10 cellular contexts compared by ENCODE assay signal in the genomic region with DNA sequence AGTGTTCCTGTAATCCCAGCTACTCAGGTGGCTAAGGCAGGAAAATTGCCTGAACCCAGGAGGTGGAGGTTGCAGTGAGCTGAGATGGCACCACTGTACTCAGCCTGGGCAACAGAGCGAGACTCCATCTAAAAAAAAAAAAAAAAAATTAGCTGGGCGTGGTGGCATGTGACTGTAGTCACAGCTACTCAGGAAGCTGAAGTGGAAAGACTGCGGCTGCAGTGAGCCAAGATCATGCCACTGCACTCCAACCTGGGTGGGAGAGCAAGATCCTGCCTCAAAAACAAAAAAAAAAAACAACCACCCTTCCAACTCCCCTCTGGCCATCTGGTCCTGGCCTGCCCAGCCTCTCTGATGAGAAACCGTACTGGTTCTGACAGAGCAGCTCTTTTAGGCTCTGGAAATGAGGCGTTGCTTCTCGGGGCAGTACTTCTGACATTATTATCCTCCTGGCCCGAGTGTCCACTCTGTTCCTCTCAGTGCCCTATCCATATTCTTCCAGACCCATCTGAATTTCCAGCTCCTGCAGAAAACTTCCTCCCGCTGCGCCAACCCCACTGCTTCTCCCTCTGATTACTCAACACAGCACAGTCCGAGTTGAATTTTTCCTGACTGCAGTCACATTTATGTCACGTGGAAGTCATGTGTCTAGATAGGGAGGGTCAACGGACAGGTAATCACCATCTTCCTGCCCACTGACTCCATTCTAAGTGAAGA. TPM values are rescaled to one million over a fixed set of nuclear protein-coding genes. Genes with fewer than 3 reads are reported as not detected.
A peak's percentile ranks its signal among the peaks of the same experiment; 100 is the strongest.
DNase-seq lines count a peak whose midpoint lies in the region; ATAC-seq and TF ChIP-seq lines count a peak whose summit lies in the region.
"Had no signal": no experiment of that assay in that cellular context is flagged by ENCODE, and none has a peak within 500 bp of the region (broad histone marks: within the 10 kb centered on the region; RNA-seq: fewer than 3 reads in every experiment).

No MANE protein-coding gene starts in this region.

- peaks cover 11% of the 10 kb centered on the region for H3K4me1 Mint-ChIP-seq in activated naive CD8-positive, alpha-beta T cell treated with anti-CD3 and anti-CD28 coated beads for 36 hours

- WGBS in psoas muscle, 3 donors, result 47 to 63% (median 51%) methylated on average over 11 to 12 of the region's 12 CpGs

- no peak overlapping the region for H3K4me3 ChIP-seq in psoas muscle

- peaks cover 0 to 47% of the 10 kb centered on the region in 2 donors for H3K36me3 ChIP-seq in psoas muscle (ENCODE audit: insufficient read depth in 1 of 2, low read depth in 1 of 2)

- DNase-seq in ELR (ENCODE audit: low read depth) (peak; percentile 42), glomerular visceral epithelial cell (ENCODE audit: extremely low spot score) (peak; percentile 65), psoas muscle (peak in 1 of 2 donors; percentile 25), midbrain (lab: John Stamatoyannopoulos, UW) (no peak), GOT3 (lab: John Stamatoyannopoulos, UW) (no peak)
- no peak for DNase-seq in activated naive CD8-positive, alpha-beta T cell treated with anti-CD3 and anti-CD28 coated beads for 36 hours
- DNase-seq: NCI-H2107; stimulated activated naive CD4-positive, alpha-beta T cell treated with Interleukin-2 at 50 U/mL for 16 hours had no signal

- H3K4me3 Mint-ChIP-seq in activated naive CD8-positive, alpha-beta T cell treated with anti-CD3 and anti-CD28 coated beads for 36 hours, result no peak overlapping the region

- peak overlapping the region; percentile 30 for H3K27ac ChIP-seq in psoas muscle

- H3K4me1 ChIP-seq in psoas muscle, result peaks cover 18% of the 10 kb centered on the region

- peaks cover 6% of the 10 kb centered on the region for H3K36me3 Mint-ChIP-seq in activated naive CD8-positive, alpha-beta T cell treated with anti-CD3 and anti-CD28 coated beads for 36 hours

- H3K27me3 ChIP-seq in psoas muscle (ENCODE audit: insufficient read depth in 3 of 3, low read length in 2 of 3), result no peaks in the 10 kb centered on the region

- H3K27me3 Mint-ChIP-seq in activated naive CD8-positive, alpha-beta T cell treated with anti-CD3 and anti-CD28 coated beads for 36 hours, result no peaks in the 10 kb centered on the region

- no peaks in the 10 kb centered on the region for H3K9me3 Mint-ChIP-seq in activated naive CD8-positive, alpha-beta T cell treated with anti-CD3 and anti-CD28 coated beads for 36 hours

- intact Hi-C loops in psoas muscle (cut with DNase I), result no loop called here

- TF ChIP-seq CTCF in psoas muscle (IDR thresholded peaks at IDR 0.05), result no peak

- H3K27ac Mint-ChIP-seq in activated naive CD8-positive, alpha-beta T cell treated with anti-CD3 and anti-CD28 coated beads for 36 hours, result peak overlapping the region; percentile 32

- no peaks in the 10 kb centered on the region for H3K9me3 ChIP-seq in psoas muscle

- ATAC-seq in psoas muscle (peak in 3 of 4 donors; percentile 33 to 57 (median 40)), HG02981 (IDR thresholded peaks at IDR 0.05; ENCODE audit: unreplicated experiment) (no peak), HG02642 (IDR thresholded peaks at IDR 0.05; ENCODE audit: poor library complexity, unreplicated experiment) (no peak)

RNA-seq across cellular contexts. Expression of a gene that starts 13.3 kb away (rescaled TPM):
- 10 to 100 TPM; 70.9 to 80.9 TPM for total RNA-seq in activated naive CD8-positive, alpha-beta T cell treated with anti-CD3 and anti-CD28 coated beads for 36 hours
- 10 to 100 TPM; 43.1 to 62.9 (median 56.4) TPM for total RNA-seq in psoas muscle
- 10 to 100 TPM; 18.9 to 49.3 (median 21.7) TPM for polyA plus RNA-seq in psoas muscle

RNA-seq across cellular contexts. Expression of a gene that starts 44.0 kb away (rescaled TPM):
- total RNA-seq in activated naive CD8-positive, alpha-beta T cell treated with anti-CD3 and anti-CD28 coated beads for 36 hours, result 10 to 100 TPM; 14.0 to 14.1 TPM
- total RNA-seq in psoas muscle, result 1 to 10 TPM; 6.7 to 9.6 (median 9.4) TPM
- 10 to 100 TPM in 2 of 3 donors, 1 to 10 TPM in 1; 7.6 to 14.7 (median 10.5) TPM for polyA plus RNA-seq in psoas muscle

Comparison
In these comparisons a context has a peak if more than half of its experiments do, and no peak if none do; other contexts are left out.
1. DNase-seq: peak in ELR (single experiment) and glomerular visceral epithelial cell (single experiment); none in activated naive CD8-positive, alpha-beta T cell treated with anti-CD3 and anti-CD28 coated beads for 36 hours (single experiment), midbrain (single experiment) and GOT3 (single experiment).
2. ATAC-seq: peak in psoas muscle (3 of 4); none in HG02981 (single experiment) and HG02642 (single experiment).